17 cellular contexts compared by ENCODE assay signal in genomic region chr10:124977161-124977560, GRCh38. TPM values are rescaled to one million over a fixed set of nuclear protein-coding genes. Genes with fewer than 3 reads are reported as not detected.
DNase-seq lines count a peak whose midpoint lies in the region; ATAC-seq and TF ChIP-seq lines count a peak whose summit lies in the region.
"Had no signal": no experiment of that assay in that cellular context is flagged by ENCODE, and none has a peak within 500 bp of the region (broad histone marks: within the 10 kb centered on the region; RNA-seq: fewer than 3 reads in every experiment).

No MANE protein-coding gene starts in this region.

- H3K4me1 Mint-ChIP-seq in progenitor cell of endocrine pancreas (ENCODE audit: low read depth): peaks cover 5% of the 10 kb centered on the region

- DNase-seq in Panc1 (ENCODE audit: low read depth, low spot score) (no peak), myocyte (ENCODE audit: low read depth) (peak; percentile 83), progenitor cell of endocrine pancreas (ENCODE audit: low spot score, unreplicated experiment) (no peak), dedifferentiated amniotic fluid mesenchymal stem cell (ENCODE audit: extremely low spot score) (no peak), GM13977 (ENCODE audit: low spot score) (no peak), RWPE1 (ENCODE audit: low spot score) (no peak), erythroblast (lab: John Stamatoyannopoulos, UW) (no peak)
- DNase-seq: BE2C; CD4-positive, alpha-beta memory T cell; DMS53; GF-D8; HCEC 1CT; HFFc6 had no signal

- H3K9me3 Mint-ChIP-seq in progenitor cell of endocrine pancreas (ENCODE audit: low read depth): no peaks in the 10 kb centered on the region
- H3K9me3 Mint-ChIP-seq: CD4-positive, alpha-beta memory T cell; HFFc6 had no signal

- H2AFZ ChIP-seq in KMS-11 (ENCODE audit: low read depth): no peak overlapping the region

- BruUV-seq in Panc1 (replicated peaks; lab: Mats Ljungman, UMichigan): no TSS peak

- 0 out of 2 replicates have a peak, but pooled peaks have one; percentile 20 for ATAC-seq in Panc1

- H3K36me3 ChIP-seq in KMS-11 (ENCODE audit: insufficient read depth) (no peaks in the 10 kb centered on the region), Panc1 (ENCODE audit: control insufficient read depth, insufficient read depth, low read length) (peaks cover 5% of the 10 kb centered on the region; the same call in 1 of the 2 replicates)

- H3K79me2 ChIP-seq in KMS-11 (ENCODE audit: insufficient read depth, low read depth): peaks cover 7% of the 10 kb centered on the region; the same call in 1 of the 2 replicates

- no peak for TF ChIP-seq POLR2A in erythroblast (IDR thresholded peaks at IDR 0.05; ENCODE audit: low read length)

- intact Hi-C loops in Panc1 (cut with micrococcal nuclease; ENCODE audit: unreplicated experiment): no loop called here

- H3K4me3 ChIP-seq in KMS-11 (IDR thresholded peaks at IDR 0.05; ENCODE audit: insufficient read depth, low read depth, low read length) (no peak overlapping the region), Panc1 (ENCODE audit: low read depth in 2 of 2, low read length in 2 of 2) (no peak overlapping the region)
- H3K4me3 ChIP-seq: A549 had no signal

- peak overlapping the region; percentile 16 for H3K27ac Mint-ChIP-seq in progenitor cell of endocrine pancreas

- TF ChIP-seq CTCF in KMS-11 (conservative IDR thresholded peaks at IDR 0.05; ENCODE audit: low read depth, low read length): no peak
- no peak for TF ChIP-seq CTCF in Panc1 (IDR thresholded peaks at IDR 0.05)
- TF ChIP-seq CTCF in progenitor cell of endocrine pancreas (IDR thresholded peaks at IDR 0.05; ENCODE audit: unreplicated experiment): no peak
- no peak for TF ChIP-seq CTCF in GM13977 (IDR thresholded peaks at IDR 0.05; ENCODE audit: extremely low read depth, insufficient read depth, missing control alignments)
- TF ChIP-seq CTCF in RWPE1 (conservative IDR thresholded peaks at IDR 0.05; ENCODE audit: low read depth): no peak

- H3K4me3 Mint-ChIP-seq in progenitor cell of endocrine pancreas (ENCODE audit: low read depth): no peak overlapping the region
- H3K4me3 Mint-ChIP-seq: HFFc6 had no signal

- no peaks in the 10 kb centered on the region for H4K20me1 ChIP-seq in KMS-11 (ENCODE audit: insufficient read depth)

- CTCF ChIA-PET in Panc1 (lab: Charles Lee) (no interaction called here), RWPE1 (lab: Yijun Ruan, JAX) (no interaction called here)

- H3K9me3 ChIP-seq in Panc1 (ENCODE audit: control insufficient read depth, insufficient read depth, low read depth, low read length): no peaks in the 10 kb centered on the region
- H3K9me3 ChIP-seq: A549, BE2C had no signal

- H3K27ac ChIP-seq in KMS-11: peak overlapping the region; percentile 10; the same call in 1 of the 2 replicates
- H3K27ac ChIP-seq in Panc1 (ENCODE audit: low read length): no peak overlapping the region
- H3K27ac ChIP-seq in RWPE1: no peak overlapping the region
- H3K27ac ChIP-seq: A549, C4-2B, HL-60 had no signal

- no peaks in the 10 kb centered on the region for H3K27me3 Mint-ChIP-seq in progenitor cell of endocrine pancreas
- H3K27me3 Mint-ChIP-seq: CD4-positive, alpha-beta memory T cell had no signal

- H3K27me3 ChIP-seq in KMS-11 (ENCODE audit: insufficient read depth, low read depth) (no peaks in the 10 kb centered on the region), Panc1 (ENCODE audit: control insufficient read depth, insufficient read depth, low read length) (no peaks in the 10 kb centered on the region)
- H3K27me3 ChIP-seq: BE2C had no signal

- H3K36me3 Mint-ChIP-seq in progenitor cell of endocrine pancreas (ENCODE audit: insufficient read depth): peaks cover 15% of the 10 kb centered on the region

- POLR2A ChIA-PET in Panc1 (lab: Charles Lee) (no interaction called here), RWPE1 (lab: Yijun Ruan, JAX; ENCODE audit: low non-redundant PET) (no interaction called here)

- in situ Hi-C loops in Panc1 (cut with HindIII; ENCODE audit: low pct_unique_long_range_greater_than_20kb, low sequenced_read_pairs) (no loop called here), GM13977 (cut with MboI; ENCODE audit: low pct_unique_long_range_greater_than_20kb, low sequenced_read_pairs, unreplicated experiment) (no loop called here)

- H3K4me1 ChIP-seq in KMS-11 (ENCODE audit: low read depth, poor library complexity, severe bottlenecking): peaks cover 57% of the 10 kb centered on the region
- no peaks in the 10 kb centered on the region for H3K4me1 ChIP-seq in Panc1 (ENCODE audit: control insufficient read depth, insufficient read depth, low read length)
- H3K4me1 ChIP-seq: A549 had no signal

- H3K4me2 ChIP-seq in KMS-11: peak overlapping the region; percentile 19; the same call in 1 of the 2 replicates
- H3K4me2 ChIP-seq: A549 had no signal

- no peak overlapping the region for H3K9ac ChIP-seq in KMS-11

RNA-seq across cellular contexts. Expression of gene ZRANB1, which starts 35.2 kb away (rescaled TPM):
- total RNA-seq in Panc1 (2021; ENCODE audit: unreplicated experiment): 23.2 TPM
- 9.1 TPM for polyA plus RNA-seq in Panc1 (2012; ENCODE audit: insufficient read length)
- total RNA-seq in myocyte: 28.3 and 31.7 TPM in 2 replicates
- 10.7 TPM for polyA plus RNA-seq in myocyte (2012)
- total RNA-seq in progenitor cell of endocrine pancreas: 27.5 and 31.1 TPM in 2 replicates
